In the genomic region with DNA sequence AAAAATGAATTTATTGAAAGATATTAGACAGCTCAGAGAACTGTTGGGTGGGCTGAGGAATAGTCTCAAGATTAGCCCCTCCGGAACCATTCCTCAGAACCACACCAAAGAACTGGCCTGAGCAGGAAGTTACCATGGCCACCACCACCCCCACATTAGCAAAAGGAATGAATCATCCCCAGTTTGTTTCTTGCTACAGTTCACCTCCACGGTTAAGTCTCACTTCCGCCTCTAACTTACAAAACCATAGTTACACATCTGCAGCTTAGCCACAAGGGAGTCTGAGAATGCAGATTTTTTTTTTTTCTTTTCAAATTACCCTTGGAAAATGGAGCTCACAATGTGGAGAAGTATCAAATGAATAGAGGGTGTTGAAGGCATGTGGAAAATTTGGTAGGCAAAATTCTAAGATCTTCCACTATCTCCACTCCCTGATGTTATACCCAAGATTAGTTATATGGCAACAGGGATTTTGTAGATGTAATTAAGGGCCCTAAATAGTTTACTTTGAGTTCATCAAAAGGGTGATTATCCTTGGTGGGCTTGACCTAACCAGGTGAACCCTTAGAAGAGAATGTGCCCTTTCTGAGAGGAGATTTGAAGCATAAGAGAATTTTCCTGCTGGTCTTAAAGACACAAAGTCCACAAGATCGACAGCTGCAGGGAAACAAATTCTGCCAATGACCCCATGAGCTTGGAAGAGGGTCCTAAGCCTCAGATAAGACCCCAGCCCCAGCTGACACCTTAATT, we compare ENCODE assay signal across 9 cellular contexts.
DNase-seq lines count a peak whose midpoint lies in the region; ATAC-seq, FAIRE-seq and TF ChIP-seq lines count a peak whose summit lies in the region.
"Had no signal": no experiment of that assay in that cellular context is flagged by ENCODE, and none has a peak within 500 bp of the region (broad histone marks: within the 10 kb centered on the region; RNA-seq: fewer than 3 reads in every experiment).

No MANE protein-coding gene starts in this region.

- H3K27ac ChIP-seq in fibroblast of lung (ENCODE audit: insufficient read depth, low read length) (peak overlapping the region; percentile 66), spleen (no peak overlapping the region)
- H3K27ac ChIP-seq: right lobe of liver had no signal

- FAIRE-seq in TTC549 (lab: Jason Lieb, UNC), result peak; percentile 90

- H3K36me3 ChIP-seq in fibroblast of lung (ENCODE audit: control insufficient read depth, insufficient read depth, low read length) (no peaks in the 10 kb centered on the region), spleen (no peaks in the 10 kb centered on the region)
- H3K36me3 ChIP-seq: right lobe of liver had no signal

- H3K4me2 ChIP-seq in fibroblast of lung (ENCODE audit: extremely low read depth, insufficient read depth, low read length), result no peak overlapping the region

- peak; percentile 100 for ATAC-seq in HG03521 (IDR thresholded peaks at IDR 0.05; ENCODE audit: unreplicated experiment)

- H3K4me3 ChIP-seq in fibroblast of lung (replicated peaks in 1 of 4; ENCODE audit: control extremely low read depth in 1 of 4, insufficient read depth in 1 of 4, low read depth in 3 of 4, low read length in 4 of 4) (no peak overlapping the region), spleen (no peak overlapping the region)
- H3K4me3 ChIP-seq: right lobe of liver had no signal

- DNase-seq in COLO829 (ENCODE audit: low spot score) (peak; percentile 62), GM20000 (ENCODE audit: low spot score) (peak; percentile 71), fibroblast of lung (ENCODE audit: low read depth in 2 of 2) (peak; percentile 50 to 99), NCI-H345 treated with DMSO at 0.1 percent for 48 hours (lab: John Stamatoyannopoulos, UW; ENCODE audit: unreplicated experiment) (no peak), spleen (no peak)
- peak; percentile 38 for DNase-seq in stimulated activated CD8-positive, alpha-beta memory T cell treated with anti-CD3 and anti-CD28 coated beads, Interleukin-4, amount 100 ng/mL, for 24 hours (ENCODE audit: low read depth)
- DNase-seq: right lobe of liver had no signal

- TF ChIP-seq CTCF in GM20000 (IDR thresholded peaks at IDR 0.05; ENCODE audit: extremely low read depth, missing control alignments), result no peak
- TF ChIP-seq CTCF in fibroblast of lung (conservative IDR thresholded peaks at IDR 0.05 in 1 of 2, IDR thresholded peaks at IDR 0.05 in 1 of 2; ENCODE audit: low read depth in 1 of 2, low read length in 2 of 2), result no peak
- no peak for TF ChIP-seq CTCF in spleen (IDR thresholded peaks at IDR 0.05 in 8 of 11, conservative IDR thresholded peaks at IDR 0.05 in 3 of 11)

- H3K79me2 ChIP-seq in fibroblast of lung (ENCODE audit: control insufficient read depth, insufficient read depth, low read length), result no peaks in the 10 kb centered on the region

- no peaks in the 10 kb centered on the region for H3K27me3 ChIP-seq in fibroblast of lung (ENCODE audit: control insufficient read depth, insufficient read depth, low read length)
- no peaks in the 10 kb centered on the region for H3K27me3 ChIP-seq in spleen (replicated peaks in 1 of 7)
- H3K27me3 ChIP-seq: right lobe of liver had no signal

- no peak overlapping the region for H3K9ac ChIP-seq in fibroblast of lung (ENCODE audit: insufficient read depth, low read length)

- H3K4me1 ChIP-seq in fibroblast of lung (ENCODE audit: control insufficient read depth, extremely low read depth, insufficient read depth, low read length) (peaks cover 9% of the 10 kb centered on the region), spleen (peaks cover 0 to 8% (median 0%) of the 10 kb centered on the region in 6 donors)
- H3K4me1 ChIP-seq: right lobe of liver had no signal

- H4K20me1 ChIP-seq in fibroblast of lung (ENCODE audit: control insufficient read depth, extremely low read depth, insufficient read depth, low read length), result no peaks in the 10 kb centered on the region

- no peak for TF ChIP-seq POLR2A in spleen (IDR thresholded peaks at IDR 0.05)

- H2AFZ ChIP-seq in fibroblast of lung (ENCODE audit: low read length), result no peak overlapping the region

- intact Hi-C loops in spleen (cut with DNase I; ENCODE audit: low total_unique reads), result no loop called here

- 53 to 69% (median 64%) methylated on average over 4 of the region's 4 CpGs for WGBS in spleen, 5 donors

- H3K9me3 ChIP-seq in fibroblast of lung (ENCODE audit: control insufficient read depth, insufficient read depth, low read depth, low read length) (no peaks in the 10 kb centered on the region), spleen (no peaks in the 10 kb centered on the region)
- H3K9me3 ChIP-seq: right lobe of liver had no signal

Comparison
In these comparisons a context has a peak if more than half of its experiments do, and no peak if none do; other contexts are left out.
1. DNase-seq: peak in COLO829 (single experiment), GM20000 (single experiment), fibroblast of lung (2 of 2) and stimulated activated CD8-positive, alpha-beta memory T cell treated with anti-CD3 and anti-CD28 coated beads, Interleukin-4, amount 100 ng/mL, for 24 hours (single experiment); none in NCI-H345 treated with DMSO at 0.1 percent for 48 hours (single experiment) and spleen (single experiment).